In genomic region chr3:107600784-107601183, GRCh38 we compare ENCODE assay signal across 10 cellular contexts.
DNase-seq lines count a peak whose midpoint lies in the region; ATAC-seq and TF ChIP-seq lines count a peak whose summit lies in the region.
"Had no signal": no experiment of that assay in that cellular context is flagged by ENCODE, and none has a peak within 500 bp of the region (broad histone marks: within the 10 kb centered on the region; RNA-seq: fewer than 3 reads in every experiment).

No MANE protein-coding gene starts in this region.

- peak; percentile 74 to 86 for DNase-seq in AML-193 (lab: John Stamatoyannopoulos, UW)
- no peak for DNase-seq in activated B cell treated with CpG ODN at 0.5 μM for 24 hours
- no peak for DNase-seq in immature natural killer cell
- no peak for DNase-seq in PC-3
- DNase-seq in NCI-H1694 (lab: John Stamatoyannopoulos, UW), result no peak
- DNase-seq in C1 segment of cervical spinal cord (lab: John Stamatoyannopoulos, UW), result no peak
- DNase-seq: hippocampal formation had no signal

- H2AFZ ChIP-seq in PC-3 (ENCODE audit: low read length), result no peak overlapping the region

- H3K27me3 Mint-ChIP-seq in activated B cell treated with CpG ODN at 0.5 μM for 24 hours (no peaks in the 10 kb centered on the region), immature natural killer cell (ENCODE audit: low read depth in 3 of 3) (no peaks in the 10 kb centered on the region)

- H3K4me3 ChIP-seq in GM08714 (ENCODE audit: low read length) (0 out of 2 replicates have a peak overlapping the region, but pooled peaks have one; percentile 31), PC-3 (ENCODE audit: low read length) (no peak overlapping the region)
- H3K4me3 ChIP-seq: lung had no signal

- no TSS peak for BruUV-seq in PC-3 (replicated peaks; lab: Mats Ljungman, UMichigan)

- H3K4me1 ChIP-seq in PC-3 (ENCODE audit: insufficient read depth, low read length), result peaks cover 15% of the 10 kb centered on the region

- no peak overlapping the region for H3K27ac ChIP-seq in PC-3 (ENCODE audit: low read length)

- no peaks in the 10 kb centered on the region for H3F3A ChIP-seq in PC-3 (ENCODE audit: low read length, unreplicated experiment)

- intact Hi-C loops in activated B cell treated with CpG ODN at 0.5 μM for 24 hours (cut with micrococcal nuclease) (no loop called here), PC-3 (cut with micrococcal nuclease) (no loop called here)

- no peak overlapping the region for H3K4me2 ChIP-seq in PC-3 (ENCODE audit: low read length)

- POLR2A ChIA-PET in activated B cell treated with CpG ODN at 0.5 μM for 24 hours (lab: Charles Lee) (no interaction called here), PC-3 (lab: Charles Lee; ENCODE audit: unreplicated experiment) (no interaction called here)

- H3K4me1 Mint-ChIP-seq in activated B cell treated with CpG ODN at 0.5 μM for 24 hours (peaks cover 55% of the 10 kb centered on the region), immature natural killer cell (peaks cover 51 to 75% of the 10 kb centered on the region in 2 donors)

- H3K27me3 ChIP-seq in PC-3 (ENCODE audit: low read length), result no peaks in the 10 kb centered on the region

- CTCF ChIA-PET in activated B cell treated with CpG ODN at 0.5 μM for 24 hours (lab: Charles Lee) (interaction anchor here (1.0 kb wide), 1 partner anchor 22 kb away, joined by 5 read pairs; no protein-coding TSS in a partner anchor), PC-3 (lab: Charles Lee) (no interaction called here)

- no peaks in the 10 kb centered on the region for H3K9me3 ChIP-seq in PC-3 (ENCODE audit: low read length)

- TF ChIP-seq CTCF in activated B cell treated with CpG ODN at 0.5 μM for 24 hours (IDR thresholded peaks at IDR 0.05) (no peak), PC-3 (conservative IDR thresholded peaks at IDR 0.05; ENCODE audit: low read depth, low read length) (no peak)

- H3K79me2 ChIP-seq in PC-3 (ENCODE audit: low read length), result no peaks in the 10 kb centered on the region

- H3K36me3 ChIP-seq in PC-3 (ENCODE audit: low read depth, low read length), result no peaks in the 10 kb centered on the region

- ATAC-seq in activated B cell treated with CpG ODN at 0.5 μM for 24 hours (ENCODE audit: low read depth), result no peak
- no peak for ATAC-seq in PC-3
- no peak for ATAC-seq in GM18511 (IDR thresholded peaks at IDR 0.05; ENCODE audit: unreplicated experiment)

- H3K36me3 Mint-ChIP-seq in activated B cell treated with CpG ODN at 0.5 μM for 24 hours (ENCODE audit: low read depth) (peaks cover 13% of the 10 kb centered on the region), immature natural killer cell (no peaks in the 10 kb centered on the region)

- H3K9ac ChIP-seq in PC-3 (ENCODE audit: low read length), result no peak overlapping the region

- H3K27ac Mint-ChIP-seq in activated B cell treated with CpG ODN at 0.5 μM for 24 hours (peak overlapping the region; percentile 61), immature natural killer cell (peak overlapping the region; percentile 30 to 93 (median 68))

- H3K9me3 Mint-ChIP-seq in activated B cell treated with CpG ODN at 0.5 μM for 24 hours, result no peaks in the 10 kb centered on the region
- H3K9me3 Mint-ChIP-seq in immature natural killer cell, result no peaks in the 10 kb centered on the region

- H4K20me1 ChIP-seq in PC-3 (ENCODE audit: low read length), result no peaks in the 10 kb centered on the region

- no peak overlapping the region for H3K4me3 Mint-ChIP-seq in activated B cell treated with CpG ODN at 0.5 μM for 24 hours
- peak overlapping the region; percentile 29 to 56 (median 52) for H3K4me3 Mint-ChIP-seq in immature natural killer cell

- no peaks in the 10 kb centered on the region for H3K9me2 ChIP-seq in PC-3 (replicated peaks; ENCODE audit: low read length)

Comparison
In these comparisons a context has a peak if more than half of its experiments do, and no peak if none do; other contexts are left out.
1. DNase-seq: peak in AML-193 (2 of 2); none in activated B cell treated with CpG ODN at 0.5 μM for 24 hours (single experiment), immature natural killer cell (0 of 3), PC-3 (single experiment), NCI-H1694 (single experiment) and C1 segment of cervical spinal cord (0 of 14).